Comparison of ENCODE assay signal across 10 cellular contexts in genomic region chr3:58161435-58162398, GRCh38. TPM values are rescaled to one million over a fixed set of nuclear protein-coding genes. Genes with fewer than 3 reads are reported as not detected.
DNase-seq lines count a peak whose midpoint lies in the region; ATAC-seq and TF ChIP-seq lines count a peak whose summit lies in the region.
"Had no signal": no experiment of that assay in that cellular context is flagged by ENCODE, and none has a peak within 500 bp of the region (broad histone marks: within the 10 kb centered on the region; RNA-seq: fewer than 3 reads in every experiment).

No MANE protein-coding gene starts in this region.

- no peak overlapping the region for H3K4me3 ChIP-seq in adipocyte (ENCODE audit: low read length)

- peaks cover 50% of the 10 kb centered on the region for H3K36me3 ChIP-seq in adipocyte (ENCODE audit: control insufficient read depth, insufficient read depth, low read length, severe bottlenecking)
- H3K36me3 ChIP-seq: BE2C had no signal

- DNase-seq in activated T-cell treated with anti-CD3 and anti-CD28 coated beads, Interleukin-2, amount 50 U/mL, for 24 hours, result no peak
- no peak for DNase-seq in activated T-cell treated with anti-CD3 and anti-CD28 coated beads, Interleukin-2, amount 50 U/mL, for 1 hour
- DNase-seq in adipocyte (ENCODE audit: low read depth) (peak; percentile 72), iris pigment epithelial cell (ENCODE audit: low read depth) (peak; percentile 97), type B pancreatic cell (ENCODE audit: extremely low spot score, unreplicated experiment) (no peak), midbrain (lab: John Stamatoyannopoulos, UW) (no peak)
- no peak for DNase-seq in activated CD8-positive, alpha-beta memory T cell treated with anti-CD3 and anti-CD28 coated beads, Interleukin-2, amount 50 U/mL, for 48 hours
- DNase-seq: BE2C had no signal

- H3K36me3 Mint-ChIP-seq in activated T-cell treated with anti-CD3 and anti-CD28 coated beads, Interleukin-2, amount 50 U/mL, for 24 hours (ENCODE audit: low read depth), result peaks cover 41% of the 10 kb centered on the region
- peaks cover 56% of the 10 kb centered on the region for H3K36me3 Mint-ChIP-seq in type B pancreatic cell

- H3K9me3 ChIP-seq in adipocyte (ENCODE audit: control insufficient read depth, low read length), result no peaks in the 10 kb centered on the region
- H3K9me3 ChIP-seq: BE2C had no signal

- peak overlapping the region; percentile 13 for H3K27ac Mint-ChIP-seq in activated T-cell treated with anti-CD3 and anti-CD28 coated beads, Interleukin-2, amount 50 U/mL, for 24 hours
- peak overlapping the region; percentile 79 for H3K27ac Mint-ChIP-seq in type B pancreatic cell

- H3K27me3 ChIP-seq in adipocyte (replicated peaks; ENCODE audit: control insufficient read depth, insufficient read depth, low read length), result no peaks in the 10 kb centered on the region
- H3K27me3 ChIP-seq: BE2C had no signal

- H3K4me1 Mint-ChIP-seq in activated T-cell treated with anti-CD3 and anti-CD28 coated beads, Interleukin-2, amount 50 U/mL, for 24 hours (ENCODE audit: low read depth), result no peaks in the 10 kb centered on the region
- H3K4me1 Mint-ChIP-seq in type B pancreatic cell (ENCODE audit: unreplicated experiment), result peaks cover 66% of the 10 kb centered on the region

- no peaks in the 10 kb centered on the region for H3K9me3 Mint-ChIP-seq in activated T-cell treated with anti-CD3 and anti-CD28 coated beads, Interleukin-2, amount 50 U/mL, for 24 hours
- H3K9me3 Mint-ChIP-seq in type B pancreatic cell, result no peaks in the 10 kb centered on the region
- H3K9me3 Mint-ChIP-seq: naive thymus-derived CD8-positive, alpha-beta T cell had no signal

- H3K4me1 ChIP-seq in adipocyte (ENCODE audit: control insufficient read depth, insufficient read depth, low read length), result peaks cover 30% of the 10 kb centered on the region
- H3K4me1 ChIP-seq: BE2C had no signal

- H3K27me3 Mint-ChIP-seq in activated T-cell treated with anti-CD3 and anti-CD28 coated beads, Interleukin-2, amount 50 U/mL, for 24 hours, result no peaks in the 10 kb centered on the region
- H3K27me3 Mint-ChIP-seq in type B pancreatic cell, result no peaks in the 10 kb centered on the region
- H3K27me3 Mint-ChIP-seq: naive thymus-derived CD8-positive, alpha-beta T cell had no signal

- TF ChIP-seq CTCF in type B pancreatic cell (conservative IDR thresholded peaks at IDR 0.05), result no peak

- ATAC-seq in GM18517 (IDR thresholded peaks at IDR 0.05; ENCODE audit: unreplicated experiment), result no peak
- ATAC-seq: naive thymus-derived CD8-positive, alpha-beta T cell had no signal

- H3K4me3 Mint-ChIP-seq in activated T-cell treated with anti-CD3 and anti-CD28 coated beads, Interleukin-2, amount 50 U/mL, for 24 hours, result no peak overlapping the region
- peak overlapping the region; percentile 29 for H3K4me3 Mint-ChIP-seq in type B pancreatic cell
- H3K4me3 Mint-ChIP-seq: naive thymus-derived CD8-positive, alpha-beta T cell had no signal

- H3K9ac ChIP-seq in adipocyte (ENCODE audit: low read length), result no peak overlapping the region

RNA-seq across cellular contexts. Expression of gene DNASE1L3, which starts 49.1 kb away (rescaled TPM):
- not detected in 2 replicates for total RNA-seq in type B pancreatic cell (ENCODE audit: low replicate concordance)

Comparison
In these comparisons a context has a peak if more than half of its experiments do, and no peak if none do; other contexts are left out.
1. DNase-seq: peak in adipocyte (single experiment) and iris pigment epithelial cell (single experiment); none in activated T-cell treated with anti-CD3 and anti-CD28 coated beads, Interleukin-2, amount 50 U/mL, for 24 hours (single experiment), activated T-cell treated with anti-CD3 and anti-CD28 coated beads, Interleukin-2, amount 50 U/mL, for 1 hour (single experiment), type B pancreatic cell (single experiment), activated CD8-positive, alpha-beta memory T cell treated with anti-CD3 and anti-CD28 coated beads, Interleukin-2, amount 50 U/mL, for 48 hours (single experiment) and midbrain (single experiment).